In genomic region chr20:50221501-50222323, GRCh38 we compare ENCODE assay signal across 10 cellular contexts. TPM values are rescaled to one million over a fixed set of nuclear protein-coding genes. Genes with fewer than 3 reads are reported as not detected.
DNase-seq lines count a peak whose midpoint lies in the region; ATAC-seq and TF ChIP-seq lines count a peak whose summit lies in the region.
"Had no signal": no experiment of that assay in that cellular context is flagged by ENCODE, and none has a peak within 500 bp of the region (broad histone marks: within the 10 kb centered on the region; RNA-seq: fewer than 3 reads in every experiment).

No MANE protein-coding gene starts in this region.

- peaks cover 2% of the 10 kb centered on the region for H3K9me3 ChIP-seq in trophoblast cell (ENCODE audit: insufficient read depth, low read depth, low read length)

- TF ChIP-seq CTCF in fibroblast of villous mesenchyme (IDR thresholded peaks at IDR 0.05; ENCODE audit: insufficient read depth, low read depth, low read length), result peak; percentile 1

- no peak overlapping the region for H3K27ac ChIP-seq in trophoblast cell (ENCODE audit: low read depth, low read length)

- no peak overlapping the region for H3K23ac ChIP-seq in trophoblast cell (ENCODE audit: low read length)

- peaks cover 11 to 13% of the 10 kb centered on the region in 2 experiments for H3K4me1 ChIP-seq in trophoblast cell (ENCODE audit: control insufficient read depth in 1 of 2, insufficient read depth in 2 of 2, low read length in 2 of 2)

- H3K9ac ChIP-seq in trophoblast cell (ENCODE audit: low read length), result no peak overlapping the region

- H4K8ac ChIP-seq in trophoblast cell (ENCODE audit: low read depth, low read length), result no peak overlapping the region

- peak; percentile 91 for DNase-seq in EL
- peak; percentile 87 for DNase-seq in RPMI7951 (ENCODE audit: low read depth)
- peak; percentile 86 for DNase-seq in fibroblast of villous mesenchyme (ENCODE audit: low read depth)
- peak; percentile 73 to 89 for DNase-seq in trophoblast cell
- no peak for DNase-seq in dedifferentiated amniotic fluid mesenchymal stem cell (ENCODE audit: extremely low spot score)
- DNase-seq in activated CD8-positive, alpha-beta memory T cell treated with anti-CD3 and anti-CD28 coated beads, Interleukin-2, amount 50 U/mL, for 48 hours, result no peak
- DNase-seq: DMS 273 treated with DMSO at 0.1 percent for 48 hours, Karpas-422 had no signal

- H3K14ac ChIP-seq in trophoblast cell (ENCODE audit: low read length), result no peak overlapping the region

- no peak overlapping the region for H3K4ac ChIP-seq in trophoblast cell (ENCODE audit: low read depth, low read length)

- no peak overlapping the region for H3K4me2 ChIP-seq in trophoblast cell (ENCODE audit: low read length)

- H2AFZ ChIP-seq in trophoblast cell (ENCODE audit: insufficient read depth, low read length, poor library complexity), result no peak overlapping the region

- H3K79me2 ChIP-seq in trophoblast cell (ENCODE audit: control insufficient read depth, insufficient read depth, low read length, poor library complexity), result no peaks in the 10 kb centered on the region

- WGBS in trophoblast cell (ENCODE audit: extremely low coverage, insufficient coverage, insufficient read length), result no CpG with 5 or more reads among the region's 18 CpGs

- H2AK5ac ChIP-seq in trophoblast cell (ENCODE audit: low read length), result no peak overlapping the region

- no peak overlapping the region for H3K4me3 ChIP-seq in fibroblast of villous mesenchyme (ENCODE audit: low read depth, low read length)
- no peak overlapping the region for H3K4me3 ChIP-seq in trophoblast cell (ENCODE audit: low read depth, low read length)

- no peak overlapping the region for H2BK5ac ChIP-seq in trophoblast cell (ENCODE audit: low read depth, low read length, poor library complexity)

- H3K79me1 ChIP-seq in trophoblast cell (ENCODE audit: low read length), result peaks cover 13% of the 10 kb centered on the region

- H4K12ac ChIP-seq in trophoblast cell (ENCODE audit: low read depth, low read length), result no peak overlapping the region

- H2BK12ac ChIP-seq in trophoblast cell (ENCODE audit: low read length), result no peak overlapping the region

- no peak overlapping the region for H4K91ac ChIP-seq in trophoblast cell (ENCODE audit: low read depth, low read length)

- ATAC-seq in HG03280 (IDR thresholded peaks at IDR 0.05; ENCODE audit: unreplicated experiment) (no peak), GM21526 (IDR thresholded peaks at IDR 0.05; ENCODE audit: low FRiP score, unreplicated experiment) (no peak)

- H2BK120ac ChIP-seq in trophoblast cell (ENCODE audit: insufficient read depth, low read length, poor library complexity), result no peak overlapping the region

- no peaks in the 10 kb centered on the region for H3K36me3 ChIP-seq in trophoblast cell (ENCODE audit: control insufficient read depth in 1 of 2, insufficient read depth in 2 of 2, low read length in 2 of 2)

- H3K18ac ChIP-seq in trophoblast cell (ENCODE audit: low read length), result no peak overlapping the region

- H3K27me3 ChIP-seq in trophoblast cell (ENCODE audit: insufficient read depth, low read length), result no peaks in the 10 kb centered on the region

RNA-seq across cellular contexts. Expression of gene CEBPB, which starts 31.1 kb away (rescaled TPM):
- total RNA-seq in RPMI7951 (2014; rRNA removed; shearing (Covaris generic)), result 27.9 and 36.7 TPM in 2 replicates
- total RNA-seq in fibroblast of villous mesenchyme, result 70.4 and 71.5 TPM in 2 replicates
- polyA plus RNA-seq in trophoblast cell (2013), result 167 and 177 TPM in 2 replicates

Comparison
In these comparisons a context has a peak if more than half of its experiments do, and no peak if none do; other contexts are left out.
1. DNase-seq: peak in EL (single experiment), RPMI7951 (single experiment), fibroblast of villous mesenchyme (single experiment) and trophoblast cell (2 of 2); none in dedifferentiated amniotic fluid mesenchymal stem cell (single experiment) and activated CD8-positive, alpha-beta memory T cell treated with anti-CD3 and anti-CD28 coated beads, Interleukin-2, amount 50 U/mL, for 48 hours (single experiment).